37 cellular contexts compared by ENCODE assay signal in genomic region chr2:137291810-137292209, GRCh38.
"Had no signal": no experiment of that assay in that cellular context is flagged by ENCODE, and none has a peak within 500 bp of the region (broad histone marks: within the 10 kb centered on the region; RNA-seq: fewer than 3 reads in every experiment).

No MANE protein-coding gene starts in this region.

- H3K4me1 Mint-ChIP-seq: activated B cell treated with CpG ODN at 0.5 μM for 24 hours; activated CD4-positive, alpha-beta T cell treated with anti-CD3 and anti-CD28 coated beads, Interleukin-2, amount 10 ng/mL, durations not matched to agents 24 days and 14 days; activated CD8-positive, alpha-beta memory T cell treated with anti-CD3 and anti-CD28 coated beads, Interleukin-2, amount 10 ng/mL, durations not matched to agents 7 days and 5 days; activated naive CD4-positive, alpha-beta T cell treated with anti-CD3 and anti-CD28 coated beads, Interleukin-2, amount 10 ng/mL, durations not matched to agents 7 days and 5 days; activated naive CD4-positive, alpha-beta T cell treated with anti-CD3 and anti-CD28 coated beads, Interleukin-2, amount 50 U/mL, for 24 hours; activated naive CD8-positive, alpha-beta T cell treated with anti-CD3 and anti-CD28 coated beads, Interleukin-2, amount 10 ng/mL, durations not matched to agents 7 days and 5 days; activated naive CD8-positive, alpha-beta T cell treated with anti-CD3 and anti-CD28 coated beads, Interleukin-2, amount 50 U/mL, for 24 hours; central memory CD8-positive, alpha-beta T cell had no signal

- H3K27ac ChIP-seq: ascending aorta, cardiac muscle cell, VCaP had no signal

- H3K9me3 ChIP-seq: ascending aorta had no signal

- H3K27me3 Mint-ChIP-seq: activated B cell treated with CpG ODN at 0.5 μM for 24 hours; activated CD4-positive, alpha-beta memory T cell treated with anti-CD3 and anti-CD28 coated beads for 36 hours; activated CD4-positive, alpha-beta T cell treated with anti-CD3 and anti-CD28 coated beads, Interleukin-2, amount 10 ng/mL, durations not matched to agents 24 days and 14 days; activated CD8-positive, alpha-beta memory T cell treated with anti-CD3 and anti-CD28 coated beads, Interleukin-2, amount 10 ng/mL, durations not matched to agents 7 days and 5 days; activated CD8-positive, alpha-beta T cell treated with anti-CD3 and anti-CD28 coated beads for 36 hours; activated naive CD4-positive, alpha-beta T cell treated with anti-CD3 and anti-CD28 coated beads, Interleukin-2, amount 10 ng/mL, durations not matched to agents 7 days and 5 days; activated naive CD4-positive, alpha-beta T cell treated with anti-CD3 and anti-CD28 coated beads, Interleukin-2, amount 50 U/mL, for 24 hours; activated naive CD8-positive, alpha-beta T cell; activated naive CD8-positive, alpha-beta T cell treated with anti-CD3 and anti-CD28 coated beads, Interleukin-2, amount 10 ng/mL, durations not matched to agents 7 days and 5 days; activated naive CD8-positive, alpha-beta T cell treated with anti-CD3 and anti-CD28 coated beads, Interleukin-2, amount 50 U/mL, for 24 hours; activated T-cell treated with anti-CD3 and anti-CD28 coated beads, Interleukin-2, amount 50 U/mL, for 24 hours; brain; central memory CD8-positive, alpha-beta T cell had no signal

- H3K4me3 Mint-ChIP-seq: activated B cell treated with CpG ODN at 0.5 μM for 24 hours; activated CD4-positive, alpha-beta memory T cell treated with anti-CD3 and anti-CD28 coated beads for 36 hours; activated CD4-positive, alpha-beta T cell treated with anti-CD3 and anti-CD28 coated beads, Interleukin-2, amount 10 ng/mL, durations not matched to agents 24 days and 14 days; activated CD8-positive, alpha-beta memory T cell treated with anti-CD3 and anti-CD28 coated beads, Interleukin-2, amount 10 ng/mL, durations not matched to agents 7 days and 5 days; activated CD8-positive, alpha-beta T cell treated with anti-CD3 and anti-CD28 coated beads for 36 hours; activated naive CD4-positive, alpha-beta T cell treated with anti-CD3 and anti-CD28 coated beads, Interleukin-2, amount 10 ng/mL, durations not matched to agents 7 days and 5 days; activated naive CD4-positive, alpha-beta T cell treated with anti-CD3 and anti-CD28 coated beads, Interleukin-2, amount 50 U/mL, for 24 hours; activated naive CD8-positive, alpha-beta T cell; activated naive CD8-positive, alpha-beta T cell treated with anti-CD3 and anti-CD28 coated beads, Interleukin-2, amount 10 ng/mL, durations not matched to agents 7 days and 5 days; activated naive CD8-positive, alpha-beta T cell treated with anti-CD3 and anti-CD28 coated beads, Interleukin-2, amount 50 U/mL, for 24 hours; activated T-cell treated with anti-CD3 and anti-CD28 coated beads, Interleukin-2, amount 50 U/mL, for 24 hours; brain; central memory CD8-positive, alpha-beta T cell; T-helper 1 cell treated with Interleukin-12 subunit alpha and Interleukin-12 subunit beta and Interleukin-4 antibody, amounts not matched to agents 30 μg/mL and 1 μg/mL, for 36 hours; T-helper 2 cell treated with Interferon-gamma antibody and Interleukin-4, amounts not matched to agents 5 μg/mL and 100 μg/mL, for 36 hours had no signal

- FAIRE-seq: bronchial epithelial cell, TTC549 had no signal

- H3K4me1 ChIP-seq: ascending aorta had no signal

- H3K27ac Mint-ChIP-seq: activated B cell treated with CpG ODN at 0.5 μM for 24 hours; activated CD4-positive, alpha-beta memory T cell treated with anti-CD3 and anti-CD28 coated beads for 36 hours; activated CD4-positive, alpha-beta T cell treated with anti-CD3 and anti-CD28 coated beads, Interleukin-2, amount 10 ng/mL, durations not matched to agents 24 days and 14 days; activated CD8-positive, alpha-beta memory T cell treated with anti-CD3 and anti-CD28 coated beads, Interleukin-2, amount 10 ng/mL, durations not matched to agents 7 days and 5 days; activated CD8-positive, alpha-beta T cell treated with anti-CD3 and anti-CD28 coated beads for 36 hours; activated naive CD4-positive, alpha-beta T cell treated with anti-CD3 and anti-CD28 coated beads, Interleukin-2, amount 10 ng/mL, durations not matched to agents 7 days and 5 days; activated naive CD4-positive, alpha-beta T cell treated with anti-CD3 and anti-CD28 coated beads, Interleukin-2, amount 50 U/mL, for 24 hours; activated naive CD8-positive, alpha-beta T cell; activated naive CD8-positive, alpha-beta T cell treated with anti-CD3 and anti-CD28 coated beads, Interleukin-2, amount 10 ng/mL, durations not matched to agents 7 days and 5 days; activated naive CD8-positive, alpha-beta T cell treated with anti-CD3 and anti-CD28 coated beads, Interleukin-2, amount 50 U/mL, for 24 hours; activated T-cell treated with anti-CD3 and anti-CD28 coated beads, Interleukin-2, amount 50 U/mL, for 24 hours; activated T-helper 2 cell treated with anti-CD3 and anti-CD28 coated beads, Interferon-gamma antibody, Interleukin-2, Interleukin-4, amounts not matched to agents 10 μg/mL and 5 μg/mL and 100 μg/mL, durations not matched to agents 14 hours and 24 hours and 36 hours; brain; T-helper 1 cell treated with Interleukin-12 subunit alpha and Interleukin-12 subunit beta and Interleukin-4 antibody, amounts not matched to agents 30 μg/mL and 1 μg/mL, for 36 hours; T-helper 2 cell treated with Interferon-gamma antibody and Interleukin-4, amounts not matched to agents 5 μg/mL and 100 μg/mL, for 36 hours had no signal

- H3K36me3 Mint-ChIP-seq: activated CD4-positive, alpha-beta memory T cell treated with anti-CD3 and anti-CD28 coated beads for 36 hours; activated CD8-positive, alpha-beta memory T cell treated with anti-CD3 and anti-CD28 coated beads, Interleukin-2, amount 10 ng/mL, durations not matched to agents 7 days and 5 days; activated naive CD4-positive, alpha-beta T cell treated with anti-CD3 and anti-CD28 coated beads, Interleukin-2, amount 10 ng/mL, durations not matched to agents 7 days and 5 days; activated naive CD4-positive, alpha-beta T cell treated with anti-CD3 and anti-CD28 coated beads, Interleukin-2, amount 50 U/mL, for 24 hours; activated naive CD8-positive, alpha-beta T cell; activated naive CD8-positive, alpha-beta T cell treated with anti-CD3 and anti-CD28 coated beads, Interleukin-2, amount 10 ng/mL, durations not matched to agents 7 days and 5 days; brain had no signal

- ATAC-seq: activated CD8-positive, alpha-beta memory T cell treated with anti-CD3 and anti-CD28 coated beads, Interleukin-2, amount 10 ng/mL, durations not matched to agents 7 days and 5 days; activated CD8-positive, alpha-beta T cell treated with anti-CD3 and anti-CD28 coated beads for 36 hours; activated naive CD8-positive, alpha-beta T cell treated with anti-CD3 and anti-CD28 coated beads, Interleukin-2, amount 50 U/mL, for 24 hours had no signal

- H3K4me3 ChIP-seq: ascending aorta, cardiac muscle cell had no signal

- H3K27me3 ChIP-seq: ascending aorta, cardiac muscle cell had no signal

- H3K9me3 Mint-ChIP-seq: activated CD4-positive, alpha-beta T cell treated with anti-CD3 and anti-CD28 coated beads, Interleukin-2, amount 10 ng/mL, durations not matched to agents 24 days and 14 days; activated CD8-positive, alpha-beta T cell treated with anti-CD3 and anti-CD28 coated beads for 36 hours; activated naive CD8-positive, alpha-beta T cell treated with anti-CD3 and anti-CD28 coated beads, Interleukin-2, amount 10 ng/mL, durations not matched to agents 7 days and 5 days; activated naive CD8-positive, alpha-beta T cell treated with anti-CD3 and anti-CD28 coated beads, Interleukin-2, amount 50 U/mL, for 24 hours; activated T-helper 2 cell treated with anti-CD3 and anti-CD28 coated beads, Interferon-gamma antibody, Interleukin-2, Interleukin-4, amounts not matched to agents 10 μg/mL and 5 μg/mL and 100 μg/mL, durations not matched to agents 14 hours and 24 hours and 36 hours; brain; T-helper 1 cell treated with Interleukin-12 subunit alpha and Interleukin-12 subunit beta and Interleukin-4 antibody, amounts not matched to agents 30 μg/mL and 1 μg/mL, for 36 hours had no signal

- DNase-seq: activated B cell treated with CpG ODN at 0.5 μM for 24 hours; activated CD4-positive, alpha-beta memory T cell treated with anti-CD3 and anti-CD28 coated beads for 36 hours; activated CD4-positive, alpha-beta T cell treated with anti-CD3 and anti-CD28 coated beads for 4 hours; activated CD4-positive, alpha-beta T cell treated with anti-CD3 and anti-CD28 coated beads, Interleukin-2, amount 10 ng/mL, durations not matched to agents 24 days and 14 days; activated CD4-positive, alpha-beta T cell treated with anti-CD3 and anti-CD28 coated beads, Interleukin-2, amount 50 U/mL, for 1 hour; activated CD4-positive, alpha-beta T cell treated with anti-CD3 and anti-CD28 coated beads, Interleukin-2, amount 50 U/mL, for 4 hours; activated CD4-positive, CD25-positive, alpha-beta regulatory T cell treated with anti-CD3 and anti-CD28 coated beads, Interleukin-2, amount 50 U/mL, for 72 hours; activated CD8-positive, alpha-beta memory T cell treated with anti-CD3 and anti-CD28 coated beads for 24 hours; activated CD8-positive, alpha-beta memory T cell treated with anti-CD3 and anti-CD28 coated beads, Interleukin-2, amount 10 ng/mL, durations not matched to agents 7 days and 5 days; activated CD8-positive, alpha-beta memory T cell treated with anti-CD3 and anti-CD28 coated beads, Interleukin-2, amount 50 U/mL, for 48 hours; activated CD8-positive, alpha-beta T cell treated with anti-CD3 and anti-CD28 coated beads for 36 hours; activated effector memory CD4-positive, alpha-beta T cell treated with Interleukin-2 at 50 U/mL for 16 hours; activated gamma-delta T cell; activated naive CD4-positive, alpha-beta T cell treated with anti-CD3 and anti-CD28 coated beads, Interleukin-2, amount 10 ng/mL, durations not matched to agents 7 days and 5 days; activated naive CD4-positive, alpha-beta T cell treated with Interleukin-2 at 50 U/mL for 16 hours; activated naive CD8-positive, alpha-beta T cell treated with anti-CD3 and anti-CD28 coated beads, Interleukin-2, amount 10 ng/mL, durations not matched to agents 7 days and 5 days; activated naive CD8-positive, alpha-beta T cell treated with anti-CD3 and anti-CD28 coated beads, Interleukin-2, amount 50 U/mL, for 24 hours; activated T-cell treated with anti-CD3 and anti-CD28 coated beads, Interleukin-2, amount 50 U/mL, for 24 hours; activated T-cell treated with anti-CD3 and anti-CD28 coated beads, Interleukin-2, amount 50 U/mL, for 48 hours; amygdala; anterior cingulate cortex; caudate nucleus; cerebellar nuclear complex; T-helper 2 cell; T-helper 9 cell had no signal

- H3K36me3 ChIP-seq: ascending aorta, cardiac muscle cell had no signal
